In genomic region chr4:138797646-138798045, GRCh38 we compare ENCODE assay signal across 33 cellular contexts.
"Had no signal": no experiment of that assay in that cellular context is flagged by ENCODE, and none has a peak within 500 bp of the region (broad histone marks: within the 10 kb centered on the region; RNA-seq: fewer than 3 reads in every experiment).

No MANE protein-coding gene starts in this region.

- H3K36me3 Mint-ChIP-seq: activated CD4-positive, alpha-beta memory T cell treated with anti-CD3 and anti-CD28 coated beads for 36 hours; activated CD8-positive, alpha-beta memory T cell treated with anti-CD3 and anti-CD28 coated beads, Interleukin-2, amount 10 ng/mL, durations not matched to agents 7 days and 5 days; activated naive CD4-positive, alpha-beta T cell treated with anti-CD3 and anti-CD28 coated beads, Interleukin-2, amount 10 ng/mL, durations not matched to agents 7 days and 5 days; activated naive CD4-positive, alpha-beta T cell treated with anti-CD3 and anti-CD28 coated beads, Interleukin-2, amount 50 U/mL, for 24 hours; activated naive CD8-positive, alpha-beta T cell; brain had no signal

- H3K4me1 ChIP-seq: ascending aorta had no signal

- H3K9me3 ChIP-seq: ascending aorta had no signal

- H3K9me3 Mint-ChIP-seq: activated B cell treated with CpG ODN at 0.5 μM for 24 hours; activated CD4-positive, alpha-beta memory T cell treated with anti-CD3 and anti-CD28 coated beads for 36 hours; activated CD4-positive, alpha-beta T cell treated with anti-CD3 and anti-CD28 coated beads, Interleukin-2, amount 10 ng/mL, durations not matched to agents 24 days and 14 days; activated naive CD4-positive, alpha-beta T cell treated with anti-CD3 and anti-CD28 coated beads, Interleukin-2, amount 10 ng/mL, durations not matched to agents 7 days and 5 days; activated naive CD4-positive, alpha-beta T cell treated with anti-CD3 and anti-CD28 coated beads, Interleukin-2, amount 50 U/mL, for 24 hours; activated T-cell treated with anti-CD3 and anti-CD28 coated beads, Interleukin-2, amount 50 U/mL, for 24 hours; activated T-helper 2 cell treated with anti-CD3 and anti-CD28 coated beads, Interferon-gamma antibody, Interleukin-2, Interleukin-4, amounts not matched to agents 10 μg/mL and 5 μg/mL and 100 μg/mL, durations not matched to agents 14 hours and 24 hours and 36 hours; T-helper 1 cell treated with Interleukin-12 subunit alpha and Interleukin-12 subunit beta and Interleukin-4 antibody, amounts not matched to agents 30 μg/mL and 1 μg/mL, for 36 hours; T-helper 2 cell treated with Interferon-gamma antibody and Interleukin-4, amounts not matched to agents 5 μg/mL and 100 μg/mL, for 36 hours had no signal

- H3K27ac ChIP-seq: ascending aorta, VCaP had no signal

- H3K4me3 ChIP-seq: ascending aorta had no signal

- FAIRE-seq: bronchial epithelial cell, TTC549 had no signal

- H3K36me3 ChIP-seq: ascending aorta had no signal

- H3K27me3 Mint-ChIP-seq: activated naive CD4-positive, alpha-beta T cell treated with anti-CD3 and anti-CD28 coated beads, Interleukin-2, amount 10 ng/mL, durations not matched to agents 7 days and 5 days had no signal

- H3K27ac Mint-ChIP-seq: activated B cell treated with CpG ODN at 0.5 μM for 24 hours; activated CD4-positive, alpha-beta memory T cell treated with anti-CD3 and anti-CD28 coated beads for 36 hours; activated CD4-positive, alpha-beta T cell treated with anti-CD3 and anti-CD28 coated beads, Interleukin-2, amount 10 ng/mL, durations not matched to agents 24 days and 14 days; activated CD8-positive, alpha-beta memory T cell treated with anti-CD3 and anti-CD28 coated beads, Interleukin-2, amount 10 ng/mL, durations not matched to agents 7 days and 5 days; activated CD8-positive, alpha-beta T cell treated with anti-CD3 and anti-CD28 coated beads, Interleukin-2, amount 10 ng/mL, durations not matched to agents 7 days and 5 days; activated naive CD4-positive, alpha-beta T cell treated with anti-CD3 and anti-CD28 coated beads, Interleukin-2, amount 10 ng/mL, durations not matched to agents 7 days and 5 days; activated naive CD4-positive, alpha-beta T cell treated with anti-CD3 and anti-CD28 coated beads, Interleukin-2, amount 50 U/mL, for 24 hours; activated naive CD8-positive, alpha-beta T cell; activated T-cell treated with anti-CD3 and anti-CD28 coated beads, Interleukin-2, amount 50 U/mL, for 24 hours; activated T-helper 2 cell treated with anti-CD3 and anti-CD28 coated beads, Interferon-gamma antibody, Interleukin-2, Interleukin-4, amounts not matched to agents 10 μg/mL and 5 μg/mL and 100 μg/mL, durations not matched to agents 14 hours and 24 hours and 36 hours; T-helper 1 cell treated with Interleukin-12 subunit alpha and Interleukin-12 subunit beta and Interleukin-4 antibody, amounts not matched to agents 30 μg/mL and 1 μg/mL, for 36 hours; T-helper 2 cell treated with Interferon-gamma antibody and Interleukin-4, amounts not matched to agents 5 μg/mL and 100 μg/mL, for 36 hours had no signal

- ATAC-seq: activated CD8-positive, alpha-beta memory T cell treated with anti-CD3 and anti-CD28 coated beads, Interleukin-2, amount 10 ng/mL, durations not matched to agents 7 days and 5 days; activated CD8-positive, alpha-beta T cell treated with anti-CD3 and anti-CD28 coated beads, Interleukin-2, amount 10 ng/mL, durations not matched to agents 7 days and 5 days had no signal

- DNase-seq: activated B cell treated with CpG ODN at 0.5 μM for 24 hours; activated CD4-positive, alpha-beta memory T cell treated with anti-CD3 and anti-CD28 coated beads for 36 hours; activated CD4-positive, alpha-beta T cell treated with anti-CD3 and anti-CD28 coated beads for 4 hours; activated CD4-positive, alpha-beta T cell treated with anti-CD3 and anti-CD28 coated beads, Interleukin-2, amount 10 ng/mL, durations not matched to agents 24 days and 14 days; activated CD4-positive, alpha-beta T cell treated with anti-CD3 and anti-CD28 coated beads, Interleukin-2, amount 50 U/mL, for 1 hour; activated CD4-positive, alpha-beta T cell treated with anti-CD3 and anti-CD28 coated beads, Interleukin-2, amount 50 U/mL, for 4 hours; activated CD4-positive, CD25-positive, alpha-beta regulatory T cell treated with anti-CD3 and anti-CD28 coated beads, Interleukin-2, amount 50 U/mL, for 72 hours; activated CD8-positive, alpha-beta memory T cell treated with anti-CD3 and anti-CD28 coated beads for 24 hours; activated CD8-positive, alpha-beta memory T cell treated with anti-CD3 and anti-CD28 coated beads, Interleukin-2, amount 10 ng/mL, durations not matched to agents 7 days and 5 days; activated CD8-positive, alpha-beta memory T cell treated with anti-CD3 and anti-CD28 coated beads, Interleukin-2, amount 50 U/mL, for 48 hours; activated CD8-positive, alpha-beta T cell treated with anti-CD3 and anti-CD28 coated beads, Interleukin-2, amount 10 ng/mL, durations not matched to agents 7 days and 5 days; activated effector memory CD4-positive, alpha-beta T cell treated with Interleukin-2 at 50 U/mL for 16 hours; activated gamma-delta T cell; activated naive CD4-positive, alpha-beta T cell treated with anti-CD3 and anti-CD28 coated beads, Interleukin-2, amount 10 ng/mL, durations not matched to agents 7 days and 5 days; activated naive CD4-positive, alpha-beta T cell treated with Interleukin-2 at 50 U/mL for 16 hours; activated T-cell treated with anti-CD3 and anti-CD28 coated beads, Interleukin-2, amount 50 U/mL, for 24 hours; activated T-cell treated with anti-CD3 and anti-CD28 coated beads, Interleukin-2, amount 50 U/mL, for 48 hours; amygdala; anterior cingulate cortex; central memory CD4-positive, alpha-beta T cell; T-helper 1 cell; T-helper 2 cell; T-helper 9 cell had no signal

- H3K4me1 Mint-ChIP-seq: activated B cell treated with CpG ODN at 0.5 μM for 24 hours; activated CD4-positive, alpha-beta T cell treated with anti-CD3 and anti-CD28 coated beads, Interleukin-2, amount 10 ng/mL, durations not matched to agents 24 days and 14 days; activated CD8-positive, alpha-beta memory T cell treated with anti-CD3 and anti-CD28 coated beads, Interleukin-2, amount 10 ng/mL, durations not matched to agents 7 days and 5 days; activated naive CD4-positive, alpha-beta T cell treated with anti-CD3 and anti-CD28 coated beads, Interleukin-2, amount 10 ng/mL, durations not matched to agents 7 days and 5 days; activated naive CD4-positive, alpha-beta T cell treated with anti-CD3 and anti-CD28 coated beads, Interleukin-2, amount 50 U/mL, for 24 hours had no signal

- H3K4me3 Mint-ChIP-seq: activated B cell treated with CpG ODN at 0.5 μM for 24 hours; activated CD4-positive, alpha-beta memory T cell treated with anti-CD3 and anti-CD28 coated beads for 36 hours; activated CD4-positive, alpha-beta T cell treated with anti-CD3 and anti-CD28 coated beads, Interleukin-2, amount 10 ng/mL, durations not matched to agents 24 days and 14 days; activated CD8-positive, alpha-beta memory T cell treated with anti-CD3 and anti-CD28 coated beads, Interleukin-2, amount 10 ng/mL, durations not matched to agents 7 days and 5 days; activated CD8-positive, alpha-beta T cell treated with anti-CD3 and anti-CD28 coated beads, Interleukin-2, amount 10 ng/mL, durations not matched to agents 7 days and 5 days; activated naive CD4-positive, alpha-beta T cell treated with anti-CD3 and anti-CD28 coated beads, Interleukin-2, amount 10 ng/mL, durations not matched to agents 7 days and 5 days; activated naive CD4-positive, alpha-beta T cell treated with anti-CD3 and anti-CD28 coated beads, Interleukin-2, amount 50 U/mL, for 24 hours; activated naive CD8-positive, alpha-beta T cell; activated T-cell treated with anti-CD3 and anti-CD28 coated beads, Interleukin-2, amount 50 U/mL, for 24 hours; brain; T-helper 1 cell treated with Interleukin-12 subunit alpha and Interleukin-12 subunit beta and Interleukin-4 antibody, amounts not matched to agents 30 μg/mL and 1 μg/mL, for 36 hours; T-helper 2 cell treated with Interferon-gamma antibody and Interleukin-4, amounts not matched to agents 5 μg/mL and 100 μg/mL, for 36 hours had no signal

- H3K27me3 ChIP-seq: ascending aorta had no signal
